ENCODE assay signal across 25 cellular contexts in the genomic region with DNA sequence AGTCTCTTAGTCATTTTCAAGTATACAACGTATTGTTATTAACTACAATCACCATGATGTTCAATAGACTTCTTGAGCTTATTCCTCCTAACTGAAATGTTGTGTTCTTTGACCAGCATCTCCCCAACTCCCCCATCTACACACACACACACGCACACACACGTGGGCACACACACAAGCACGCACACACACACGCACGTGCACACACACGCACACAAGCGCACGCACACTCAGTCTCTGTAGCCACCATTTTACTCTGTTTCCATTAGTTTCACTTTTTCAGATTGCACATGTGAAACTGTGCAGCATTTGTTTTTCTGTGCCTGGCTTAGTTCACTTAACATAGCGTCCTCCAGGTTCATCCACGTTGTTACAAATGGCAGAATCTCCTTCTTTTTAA.
"Had no signal": no experiment of that assay in that cellular context is flagged by ENCODE, and none has a peak within 500 bp of the region (broad histone marks: within the 10 kb centered on the region; RNA-seq: fewer than 3 reads in every experiment).

No MANE protein-coding gene starts in this region.

- H3K9me3 ChIP-seq: SJCRH30 had no signal

- H3K27me3 ChIP-seq: SJCRH30 had no signal

- H3K4me1 ChIP-seq: SJCRH30 had no signal

- H3K27ac ChIP-seq: SJCRH30, SK-N-MC, WERI-Rb-1 had no signal

- H3K4me3 ChIP-seq: SJCRH30, SK-N-MC had no signal

- ATAC-seq: activated CD4-positive, alpha-beta T cell treated with anti-CD3 and anti-CD28 coated beads for 36 hours; activated naive CD8-positive, alpha-beta T cell treated with anti-CD3 and anti-CD28 coated beads, Interleukin-2, amount 50 U/mL, for 24 hours; activated T-cell treated with anti-CD3 and anti-CD28 coated beads, Interleukin-2, amount 50 U/mL, for 4 hours; Panc1 had no signal

- DNase-seq: activated CD4-positive, alpha-beta memory T cell treated with anti-CD3 and anti-CD28 coated beads for 36 hours; activated CD4-positive, alpha-beta T cell treated with anti-CD3 and anti-CD28 coated beads for 36 hours; activated CD4-positive, alpha-beta T cell treated with anti-CD3 and anti-CD28 coated beads, Interleukin-2, amount 50 U/mL, for 1 hour; activated CD8-positive, alpha-beta memory T cell treated with anti-CD3 and anti-CD28 coated beads, Interleukin-2, amount 50 U/mL, for 4 hours; activated gamma-delta T cell treated with Interleukin-2 at 50 U/mL for 16 hours; activated naive CD4-positive, alpha-beta T cell treated with anti-CD3 and anti-CD28 coated beads, Interleukin-2, amount 10 ng/mL, durations not matched to agents 7 days and 5 days; activated naive CD8-positive, alpha-beta T cell treated with anti-CD3 and anti-CD28 coated beads, Interleukin-2, amount 50 U/mL, for 24 hours; activated T-cell treated with anti-CD3 and anti-CD28 coated beads for 4 hours; activated T-cell treated with anti-CD3 and anti-CD28 coated beads, Interleukin-2, amount 50 U/mL, for 4 hours; anterior cingulate cortex; central memory CD4-positive, alpha-beta T cell; Karpas-422; KBM-7; NCI-H1105; NCI-H1417 treated with DMSO at 0.1 percent for 48 hours; NCI-H1694; NCI-H1930; NCI-H345; NCI-H524 treated with DMSO at 0.1 percent for 48 hours; SHP77; SJCRH30; T1000; WERI-Rb-1 had no signal

- H3K36me3 ChIP-seq: SJCRH30, WERI-Rb-1 had no signal
